ENCODE assay signal across 1 cellular context in the genomic region with DNA sequence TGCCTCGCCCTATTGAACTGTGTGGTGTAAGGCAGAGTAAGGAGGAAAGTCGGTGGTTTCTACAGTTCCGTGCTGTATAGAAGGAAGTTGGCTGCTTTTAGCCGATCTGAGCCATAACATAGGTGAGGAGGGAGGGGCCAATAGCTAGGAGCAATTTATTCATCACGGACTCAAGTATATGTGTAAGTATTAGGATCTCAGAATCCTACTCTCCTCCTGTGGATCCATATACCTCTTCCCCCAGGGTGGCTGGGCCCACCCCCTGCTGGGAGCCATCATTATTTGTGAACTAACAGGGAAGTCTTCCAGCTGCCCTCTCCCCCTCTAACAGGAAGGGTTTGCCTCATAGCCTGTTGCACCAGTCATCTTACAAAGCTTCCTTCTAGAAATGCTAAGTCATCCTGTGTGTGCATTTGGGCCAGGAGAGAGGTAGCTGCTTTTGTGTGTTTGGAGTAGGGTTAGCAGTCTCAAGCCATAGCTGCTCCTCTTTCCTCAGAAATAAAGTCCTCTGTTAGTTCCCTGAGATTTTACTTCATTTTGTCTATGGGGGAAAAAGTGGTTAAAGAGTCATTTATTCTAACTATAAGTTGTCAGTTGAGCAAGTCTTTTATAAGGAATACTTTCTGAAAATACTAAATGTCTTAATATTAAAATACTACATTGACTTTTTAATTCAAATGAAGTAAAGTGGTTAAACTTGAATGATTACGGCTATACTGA.
TF ChIP-seq lines count a peak whose summit lies in the region.

No MANE protein-coding gene starts in this region.

TF ChIP-seq in K562, 482 proteins besides CTCF, POLR2A, EP300 and RAD21 (continued from another document and continues in another):
- TF ChIP-seq, protein P1, sequence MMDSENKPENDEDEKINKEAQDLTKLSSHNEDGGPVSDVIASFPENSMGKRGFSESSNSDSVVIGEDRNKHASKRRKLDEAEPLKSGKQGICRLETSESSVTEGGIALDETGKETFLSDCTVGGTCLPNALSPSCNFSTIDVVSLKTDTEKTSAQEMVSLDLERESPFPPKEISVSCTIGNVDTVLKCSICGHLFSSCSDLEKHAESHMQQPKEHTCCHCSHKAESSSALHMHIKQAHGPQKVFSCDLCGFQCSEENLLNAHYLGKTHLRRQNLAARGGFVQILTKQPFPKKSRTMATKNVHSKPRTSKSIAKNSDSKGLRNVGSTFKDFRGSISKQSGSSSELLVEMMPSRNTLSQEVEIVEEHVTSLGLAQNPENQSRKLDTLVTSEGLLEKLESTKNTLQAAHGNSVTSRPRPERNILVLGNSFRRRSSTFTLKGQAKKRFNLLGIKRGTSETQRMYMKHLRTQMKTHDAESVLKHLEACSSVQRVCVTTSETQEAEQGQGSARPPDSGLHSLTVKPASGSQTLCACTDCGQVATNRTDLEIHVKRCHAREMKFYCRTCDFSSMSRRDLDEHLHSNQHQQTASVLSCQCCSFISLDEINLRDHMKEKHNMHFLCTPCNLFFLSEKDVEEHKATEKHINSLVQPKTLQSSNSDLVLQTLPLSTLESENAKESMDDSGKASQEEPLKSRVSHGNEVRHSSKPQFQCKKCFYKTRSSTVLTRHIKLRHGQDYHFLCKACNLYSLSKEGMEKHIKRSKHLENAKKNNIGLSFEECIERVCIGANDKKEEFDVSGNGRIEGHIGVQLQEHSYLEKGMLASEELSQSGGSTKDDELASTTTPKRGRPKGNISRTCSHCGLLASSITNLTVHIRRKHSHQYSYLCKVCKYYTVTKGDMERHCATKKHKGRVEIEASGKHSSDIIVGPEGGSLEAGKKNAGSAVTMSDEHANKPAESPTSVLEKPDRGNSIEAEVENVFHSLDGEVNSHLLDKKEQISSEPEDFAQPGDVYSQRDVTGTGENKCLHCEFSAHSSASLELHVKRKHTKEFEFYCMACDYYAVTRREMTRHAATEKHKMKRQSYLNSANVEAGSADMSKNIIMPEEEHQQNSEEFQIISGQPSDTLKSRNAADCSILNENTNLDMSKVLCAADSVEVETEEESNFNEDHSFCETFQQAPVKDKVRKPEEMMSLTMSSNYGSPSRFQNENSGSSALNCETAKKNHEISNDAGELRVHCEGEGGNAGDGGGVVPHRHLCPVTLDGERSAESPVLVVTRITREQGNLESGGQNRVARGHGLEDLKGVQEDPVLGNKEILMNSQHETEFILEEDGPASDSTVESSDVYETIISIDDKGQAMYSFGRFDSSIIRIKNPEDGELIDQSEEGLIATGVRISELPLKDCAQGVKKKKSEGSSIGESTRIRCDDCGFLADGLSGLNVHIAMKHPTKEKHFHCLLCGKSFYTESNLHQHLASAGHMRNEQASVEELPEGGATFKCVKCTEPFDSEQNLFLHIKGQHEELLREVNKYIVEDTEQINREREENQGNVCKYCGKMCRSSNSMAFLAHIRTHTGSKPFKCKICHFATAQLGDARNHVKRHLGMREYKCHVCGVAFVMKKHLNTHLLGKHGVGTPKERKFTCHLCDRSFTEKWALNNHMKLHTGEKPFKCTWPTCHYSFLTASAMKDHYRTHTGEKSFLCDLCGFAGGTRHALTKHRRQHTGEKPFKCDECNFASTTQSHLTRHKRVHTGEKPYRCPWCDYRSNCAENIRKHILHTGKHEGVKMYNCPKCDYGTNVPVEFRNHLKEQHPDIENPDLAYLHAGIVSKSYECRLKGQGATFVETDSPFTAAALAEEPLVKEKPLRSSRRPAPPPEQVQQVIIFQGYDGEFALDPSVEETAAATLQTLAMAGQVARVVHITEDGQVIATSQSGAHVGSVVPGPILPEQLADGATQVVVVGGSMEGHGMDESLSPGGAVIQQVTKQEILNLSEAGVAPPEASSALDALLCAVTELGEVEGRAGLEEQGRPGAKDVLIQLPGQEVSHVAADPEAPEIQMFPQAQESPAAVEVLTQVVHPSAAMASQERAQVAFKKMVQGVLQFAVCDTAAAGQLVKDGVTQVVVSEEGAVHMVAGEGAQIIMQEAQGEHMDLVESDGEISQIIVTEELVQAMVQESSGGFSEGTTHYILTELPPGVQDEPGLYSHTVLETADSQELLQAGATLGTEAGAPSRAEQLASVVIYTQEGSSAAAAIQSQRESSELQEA (IDR thresholded peaks at IDR 0.05; ENCODE audit: low read depth) = no peak
- TF ChIP-seq XRCC3 (IDR thresholded peaks at IDR 0.05) = no peak
- TF ChIP-seq KDM1A (IDR thresholded peaks at IDR 0.05) = peak in 1 of 2 experiments; percentile 61; a peak in 2 of 4 replicates
- TF ChIP-seq, protein P2, sequence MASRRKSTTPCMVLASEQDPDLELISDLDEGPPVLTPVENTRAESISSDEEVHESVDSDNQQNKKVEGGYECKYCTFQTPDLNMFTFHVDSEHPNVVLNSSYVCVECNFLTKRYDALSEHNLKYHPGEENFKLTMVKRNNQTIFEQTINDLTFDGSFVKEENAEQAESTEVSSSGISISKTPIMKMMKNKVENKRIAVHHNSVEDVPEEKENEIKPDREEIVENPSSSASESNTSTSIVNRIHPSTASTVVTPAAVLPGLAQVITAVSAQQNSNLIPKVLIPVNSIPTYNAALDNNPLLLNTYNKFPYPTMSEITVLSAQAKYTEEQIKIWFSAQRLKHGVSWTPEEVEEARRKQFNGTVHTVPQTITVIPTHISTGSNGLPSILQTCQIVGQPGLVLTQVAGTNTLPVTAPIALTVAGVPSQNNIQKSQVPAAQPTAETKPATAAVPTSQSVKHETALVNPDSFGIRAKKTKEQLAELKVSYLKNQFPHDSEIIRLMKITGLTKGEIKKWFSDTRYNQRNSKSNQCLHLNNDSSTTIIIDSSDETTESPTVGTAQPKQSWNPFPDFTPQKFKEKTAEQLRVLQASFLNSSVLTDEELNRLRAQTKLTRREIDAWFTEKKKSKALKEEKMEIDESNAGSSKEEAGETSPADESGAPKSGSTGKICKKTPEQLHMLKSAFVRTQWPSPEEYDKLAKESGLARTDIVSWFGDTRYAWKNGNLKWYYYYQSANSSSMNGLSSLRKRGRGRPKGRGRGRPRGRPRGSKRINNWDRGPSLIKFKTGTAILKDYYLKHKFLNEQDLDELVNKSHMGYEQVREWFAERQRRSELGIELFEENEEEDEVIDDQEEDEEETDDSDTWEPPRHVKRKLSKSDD (conservative IDR thresholded peaks at IDR 0.05; ENCODE audit: low read length) = no peak
- TF ChIP-seq ILK (tag; IDR thresholded peaks at IDR 0.05; ENCODE audit: borderline replicate concordance, low read depth) = no peak
- no peak for TF ChIP-seq ZNF668 (CRISPR knock-in tag; IDR thresholded peaks at IDR 0.05)
- peak; percentile 56; the same call in 1 of the 2 replicates for TF ChIP-seq CREM (IDR thresholded peaks at IDR 0.05; ENCODE audit: low read depth)
- TF ChIP-seq ZNF77 (CRISPR knock-in tag; IDR thresholded peaks at IDR 0.05) = no peak
- TF ChIP-seq NCOA6 (IDR thresholded peaks at IDR 0.05) = no peak
- TF ChIP-seq, protein P3, sequence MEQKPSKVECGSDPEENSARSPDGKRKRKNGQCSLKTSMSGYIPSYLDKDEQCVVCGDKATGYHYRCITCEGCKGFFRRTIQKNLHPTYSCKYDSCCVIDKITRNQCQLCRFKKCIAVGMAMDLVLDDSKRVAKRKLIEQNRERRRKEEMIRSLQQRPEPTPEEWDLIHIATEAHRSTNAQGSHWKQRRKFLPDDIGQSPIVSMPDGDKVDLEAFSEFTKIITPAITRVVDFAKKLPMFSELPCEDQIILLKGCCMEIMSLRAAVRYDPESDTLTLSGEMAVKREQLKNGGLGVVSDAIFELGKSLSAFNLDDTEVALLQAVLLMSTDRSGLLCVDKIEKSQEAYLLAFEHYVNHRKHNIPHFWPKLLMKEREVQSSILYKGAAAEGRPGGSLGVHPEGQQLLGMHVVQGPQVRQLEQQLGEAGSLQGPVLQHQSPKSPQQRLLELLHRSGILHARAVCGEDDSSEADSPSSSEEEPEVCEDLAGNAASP (IDR thresholded peaks at IDR 0.05) = no peak
- TF ChIP-seq ZNF764 (CRISPR knock-in tag; IDR thresholded peaks at IDR 0.05; ENCODE audit: low read depth) = no peak
- TF ChIP-seq, protein P4, sequence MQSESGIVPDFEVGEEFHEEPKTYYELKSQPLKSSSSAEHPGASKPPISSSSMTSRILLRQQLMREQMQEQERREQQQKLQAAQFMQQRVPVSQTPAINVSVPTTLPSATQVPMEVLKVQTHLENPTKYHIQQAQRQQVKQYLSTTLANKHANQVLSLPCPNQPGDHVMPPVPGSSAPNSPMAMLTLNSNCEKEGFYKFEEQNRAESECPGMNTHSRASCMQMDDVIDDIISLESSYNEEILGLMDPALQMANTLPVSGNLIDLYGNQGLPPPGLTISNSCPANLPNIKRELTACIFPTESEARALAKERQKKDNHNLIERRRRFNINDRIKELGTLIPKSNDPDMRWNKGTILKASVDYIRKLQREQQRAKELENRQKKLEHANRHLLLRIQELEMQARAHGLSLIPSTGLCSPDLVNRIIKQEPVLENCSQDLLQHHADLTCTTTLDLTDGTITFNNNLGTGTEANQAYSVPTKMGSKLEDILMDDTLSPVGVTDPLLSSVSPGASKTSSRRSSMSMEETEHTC (IDR thresholded peaks at IDR 0.05) = no peak
- peak; percentile 90 for TF ChIP-seq ETV1 (tag; conservative IDR thresholded peaks at IDR 0.05; ENCODE audit: low read depth)
- TF ChIP-seq POLR3A (IDR thresholded peaks at IDR 0.05; ENCODE audit: borderline replicate concordance, extremely low read depth, insufficient read depth, insufficient read length) = no peak
- TF ChIP-seq JUND (IDR thresholded peaks at IDR 0.05; ENCODE audit: borderline replicate concordance, low read depth, low read length) = peak; percentile 84
- TF ChIP-seq JUND (tag; IDR thresholded peaks at IDR 0.05; ENCODE audit: borderline replicate concordance, low read depth, low read length) = peak; percentile 68; the same call in 2 of the 3 replicates
- TF ChIP-seq ZNF12 (CRISPR knock-in tag; IDR thresholded peaks at IDR 0.05) = no peak
- TF ChIP-seq RBM25 (IDR thresholded peaks at IDR 0.05; ENCODE audit: low read depth, low read length, severe bottlenecking) = no peak
- TF ChIP-seq NFYB (IDR thresholded peaks at IDR 0.05; ENCODE audit: extremely low read depth, insufficient read length) = no peak
- TF ChIP-seq NCOR1 (IDR thresholded peaks at IDR 0.05) = peak; percentile 62
- no peak for TF ChIP-seq RBM15 (IDR thresholded peaks at IDR 0.05; ENCODE audit: insufficient read depth, low read length)
- TF ChIP-seq ZNF347 (CRISPR knock-in tag; IDR thresholded peaks at IDR 0.05; ENCODE audit: low read depth) = no peak
- no peak for TF ChIP-seq STAT5A (IDR thresholded peaks at IDR 0.05; ENCODE audit: borderline replicate concordance, low read length)
- TF ChIP-seq PHF20 (IDR thresholded peaks at IDR 0.05; ENCODE audit: partially characterized antibody) = no peak
- no peak for TF ChIP-seq TAF7 (tag; IDR thresholded peaks at IDR 0.05)
- TF ChIP-seq, protein P5, sequence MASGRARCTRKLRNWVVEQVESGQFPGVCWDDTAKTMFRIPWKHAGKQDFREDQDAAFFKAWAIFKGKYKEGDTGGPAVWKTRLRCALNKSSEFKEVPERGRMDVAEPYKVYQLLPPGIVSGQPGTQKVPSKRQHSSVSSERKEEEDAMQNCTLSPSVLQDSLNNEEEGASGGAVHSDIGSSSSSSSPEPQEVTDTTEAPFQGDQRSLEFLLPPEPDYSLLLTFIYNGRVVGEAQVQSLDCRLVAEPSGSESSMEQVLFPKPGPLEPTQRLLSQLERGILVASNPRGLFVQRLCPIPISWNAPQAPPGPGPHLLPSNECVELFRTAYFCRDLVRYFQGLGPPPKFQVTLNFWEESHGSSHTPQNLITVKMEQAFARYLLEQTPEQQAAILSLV (tag; IDR thresholded peaks at IDR 0.05) = no peak
- no peak for TF ChIP-seq SNRNP70 (optimal IDR thresholded peaks at IDR 0.05; ENCODE audit: low read depth, low read length)
- 0 out of 2 replicates have a peak, but pooled peaks have one; percentile 37 for TF ChIP-seq THRAP3 (IDR thresholded peaks at IDR 0.05; ENCODE audit: borderline replicate concordance)
- TF ChIP-seq CCNT2 (IDR thresholded peaks at IDR 0.05; ENCODE audit: borderline replicate concordance, extremely low read depth, insufficient read length, low read depth, low read length) = no peak
- TF ChIP-seq, protein P6, sequence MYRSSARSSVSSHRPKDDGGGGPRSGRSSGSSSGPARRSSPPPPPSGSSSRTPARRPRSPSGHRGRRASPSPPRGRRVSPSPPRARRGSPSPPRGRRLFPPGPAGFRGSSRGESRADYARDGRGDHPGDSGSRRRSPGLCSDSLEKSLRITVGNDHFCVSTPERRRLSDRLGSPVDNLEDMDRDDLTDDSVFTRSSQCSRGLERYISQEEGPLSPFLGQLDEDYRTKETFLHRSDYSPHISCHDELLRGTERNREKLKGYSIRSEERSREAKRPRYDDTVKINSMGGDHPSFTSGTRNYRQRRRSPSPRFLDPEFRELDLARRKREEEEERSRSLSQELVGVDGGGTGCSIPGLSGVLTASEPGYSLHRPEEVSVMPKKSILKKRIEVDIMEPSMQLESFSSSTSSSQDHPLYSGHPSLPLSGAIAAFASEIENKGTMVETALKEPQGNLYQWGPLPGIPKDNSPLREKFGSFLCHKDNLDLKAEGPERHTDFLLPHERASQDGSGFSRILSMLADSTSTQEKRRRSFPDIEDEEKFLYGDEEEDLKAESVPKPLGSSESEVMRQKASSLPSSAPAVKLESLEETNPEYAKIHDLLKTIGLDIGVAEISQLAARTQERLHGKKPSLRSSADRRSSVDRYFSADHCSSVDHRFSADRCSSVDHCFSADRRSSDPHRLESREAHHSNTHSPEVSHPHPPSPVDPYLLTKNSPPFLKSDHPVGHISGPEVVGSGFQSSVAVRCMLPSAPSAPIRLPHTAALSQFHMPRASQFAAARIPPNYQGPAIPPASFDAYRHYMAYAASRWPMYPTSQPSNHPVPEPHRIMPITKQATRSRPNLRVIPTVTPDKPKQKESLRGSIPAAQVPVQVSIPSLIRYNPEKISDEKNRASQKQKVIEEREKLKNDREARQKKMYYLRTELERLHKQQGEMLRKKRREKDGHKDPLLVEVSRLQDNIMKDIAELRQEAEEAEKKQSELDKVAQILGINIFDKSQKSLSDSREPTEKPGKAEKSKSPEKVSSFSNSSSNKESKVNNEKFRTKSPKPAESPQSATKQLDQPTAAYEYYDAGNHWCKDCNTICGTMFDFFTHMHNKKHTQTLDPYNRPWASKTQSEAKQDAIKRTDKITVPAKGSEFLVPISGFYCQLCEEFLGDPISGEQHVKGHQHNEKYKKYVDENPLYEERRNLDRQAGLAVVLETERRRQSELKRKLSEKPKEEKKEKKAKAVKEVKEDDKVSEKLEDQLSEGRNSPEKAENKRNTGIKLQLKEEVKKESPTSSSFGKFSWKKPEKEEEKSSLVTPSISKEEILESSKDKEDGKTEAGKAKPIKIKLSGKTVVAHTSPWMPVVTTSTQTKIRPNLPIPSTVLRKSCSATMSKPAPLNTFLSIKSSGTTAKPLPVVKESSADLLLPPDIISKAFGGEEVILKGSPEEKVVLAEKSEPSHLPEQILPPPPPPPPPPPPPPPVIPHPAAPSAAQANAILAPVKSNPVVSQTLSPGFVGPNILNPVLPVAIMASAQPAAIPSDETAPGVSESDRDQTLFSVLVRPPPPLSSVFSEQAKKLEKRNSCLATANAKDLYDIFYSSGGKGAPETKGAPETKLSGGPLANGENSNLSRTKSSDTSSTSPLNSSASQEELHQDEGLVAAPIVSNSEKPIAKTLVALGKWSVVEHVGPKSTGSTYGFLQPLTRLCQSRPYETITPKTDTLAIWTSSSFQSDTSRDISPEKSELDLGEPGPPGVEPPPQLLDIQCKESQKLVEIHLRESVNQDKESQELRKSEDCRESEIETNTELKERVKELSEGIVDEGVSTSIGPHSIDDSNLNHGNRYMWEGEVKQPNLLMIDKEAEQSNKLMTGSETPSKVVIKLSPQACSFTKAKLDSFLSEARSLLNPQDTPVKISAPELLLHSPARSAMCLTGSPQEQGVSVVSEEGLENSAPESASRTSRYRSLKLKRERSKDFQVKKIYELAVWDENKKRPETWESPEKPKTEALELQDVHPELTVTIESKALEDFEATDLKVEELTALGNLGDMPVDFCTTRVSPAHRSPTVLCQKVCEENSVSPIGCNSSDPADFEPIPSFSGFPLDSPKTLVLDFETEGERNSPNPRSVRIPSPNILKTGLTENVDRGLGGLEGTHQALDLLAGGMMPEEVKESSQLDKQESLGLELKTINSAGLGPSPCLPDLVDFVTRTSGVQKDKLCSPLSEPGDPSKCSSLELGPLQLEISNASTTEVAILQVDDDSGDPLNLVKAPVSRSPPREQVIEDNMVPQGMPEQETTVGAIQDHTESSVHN (IDR thresholded peaks at IDR 0.05; ENCODE audit: borderline replicate concordance in 1 of 2, low read depth in 1 of 2) = no peak
- TF ChIP-seq EZH2 (IDR thresholded peaks at IDR 0.05; ENCODE audit: borderline replicate concordance, low read depth, low read length) = no peak
